8 cellular contexts compared by ENCODE assay signal in the genomic region with DNA sequence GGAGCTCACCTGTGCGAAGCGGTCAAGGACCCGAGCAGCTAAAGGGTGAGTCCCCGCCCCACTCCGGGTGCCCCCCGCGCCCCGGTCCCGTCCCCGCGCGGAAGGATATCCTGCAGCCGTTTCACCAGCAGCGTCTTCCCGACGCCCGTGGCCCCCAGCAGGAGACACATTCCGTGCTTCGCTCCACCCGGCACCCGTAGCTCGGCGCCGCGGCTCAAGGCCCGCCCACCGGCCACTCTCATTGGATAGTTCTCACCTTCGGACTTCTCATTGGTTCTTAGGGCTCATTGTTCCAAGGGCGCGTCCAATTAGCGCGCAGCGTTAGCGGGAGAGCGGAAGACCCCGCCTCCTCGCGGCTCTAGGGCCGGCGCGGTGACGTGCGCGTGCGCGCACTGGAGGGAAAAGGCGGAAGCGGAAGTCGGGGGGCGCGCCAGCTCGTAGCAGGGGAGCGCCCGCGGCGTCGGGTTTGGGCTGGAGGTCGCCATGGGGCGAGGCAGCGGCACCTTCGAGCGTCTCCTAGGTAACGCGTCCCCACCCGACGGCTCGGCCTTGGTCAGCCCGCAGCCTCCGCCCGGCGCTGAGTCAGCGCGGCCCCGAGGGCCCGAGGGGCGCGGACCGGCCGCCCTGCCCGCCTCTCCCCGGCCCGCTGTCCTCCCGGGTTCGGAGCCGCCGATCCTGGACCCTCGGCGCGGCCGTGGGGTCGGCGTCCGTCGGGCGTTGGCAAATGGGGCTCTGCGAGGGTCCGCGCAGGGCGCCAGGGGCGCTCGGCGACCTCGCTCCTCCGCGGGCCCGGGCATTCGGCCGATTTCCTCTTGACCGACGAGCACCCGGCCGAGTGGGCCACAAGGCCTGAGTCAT. TPM values are rescaled to one million over a fixed set of nuclear protein-coding genes. Genes with fewer than 3 reads are reported as not detected.
DNase-seq lines count a peak whose midpoint lies in the region; ATAC-seq and TF ChIP-seq lines count a peak whose summit lies in the region.

Gene ARL16, minus strand, starts transcription at position 214 of the 858 bp plus-strand sequence. Its CDS starts 44 bp downstream, at position 170.
Gene HGS, plus strand, starts transcription at position 428 of the 858 bp plus-strand sequence. Its CDS starts 56 bp downstream, at position 484.

- TF ChIP-seq POLR2A in GM15510 (IDR thresholded peaks at IDR 0.05; ENCODE audit: borderline replicate concordance, extremely low read depth, insufficient read length) = peak; percentile 72

- no peak for TF ChIP-seq CTCF in upper lobe of right lung (IDR thresholded peaks at IDR 0.05)

- peak within 1 kb of the TSS; percentile 99 for H3K4me3 Mint-ChIP-seq in T-helper 17 cell

- H3K4me3 ChIP-seq in upper lobe of right lung = peak within 1 kb of the TSS; percentile 91

- DNase-seq in NCI-H1694 treated with DMSO at 0.1 percent for 48 hours (lab: John Stamatoyannopoulos, UW) = peak; percentile 98
- peak; percentile 96 to 97 (median 96) for DNase-seq in T-helper 17 cell
- DNase-seq in amygdala (lab: John Stamatoyannopoulos, UW) = peak; percentile 45 to 99 (median 94)
- peak; percentile 99 for DNase-seq in left cardiac atrium
- DNase-seq in posterior vena cava (ENCODE audit: low spot score) = peak; percentile 100
- DNase-seq in upper lobe of right lung = peak; percentile 98

- peak within 1 kb of the TSS; percentile 88 for H3K27ac ChIP-seq in upper lobe of right lung

- no peaks in the 10 kb centered on the region for H3K9me3 ChIP-seq in T-helper 17 cell (ENCODE audit: control insufficient read depth, low read length, poor library complexity, severe bottlenecking)
- H3K9me3 ChIP-seq in upper lobe of right lung = no peaks in the 10 kb centered on the region

- ATAC-seq in HG02885 (IDR thresholded peaks at IDR 0.05; ENCODE audit: poor library complexity, unreplicated experiment) (peak; percentile 94), T-helper 17 cell (peak; percentile 99), left cardiac atrium (peak; percentile 98 to 99), upper lobe of right lung (peak; percentile 98)

- H3K36me3 Mint-ChIP-seq in T-helper 17 cell (ENCODE audit: low read depth) = peaks cover 3% of the 10 kb centered on the region

- H3K27me3 ChIP-seq in upper lobe of right lung = no peaks in the 10 kb centered on the region

- H3K4me1 ChIP-seq in upper lobe of right lung = peaks cover 27% of the 10 kb centered on the region

- intact Hi-C loops in left cardiac atrium (cut with DNase I) = no loop called here
- intact Hi-C loops in posterior vena cava (cut with DNase I) = no loop called here
- intact Hi-C loops in upper lobe of right lung (cut with DNase I) = no loop called here

- no peaks in the 10 kb centered on the region for H3K27me3 Mint-ChIP-seq in T-helper 17 cell

- H3K36me3 ChIP-seq in upper lobe of right lung = peaks cover 36% of the 10 kb centered on the region

- peak within 1 kb of the TSS; percentile 88 for H3K27ac Mint-ChIP-seq in T-helper 17 cell

- peaks cover 15% of the 10 kb centered on the region for H3K4me1 Mint-ChIP-seq in T-helper 17 cell

RNA-seq across cellular contexts. Expression of gene ARL16, which starts in this region (rescaled TPM):
- total RNA-seq in T-helper 17 cell (10 to 100 TPM; 10.5 to 34.0 TPM), left cardiac atrium (10 to 100 TPM; 12.2 to 22.3 TPM), posterior vena cava (10 to 100 TPM; 20.0 to 26.7 TPM), upper lobe of right lung (19.5 TPM)

RNA-seq across cellular contexts. Expression of gene HGS, which starts in this region (rescaled TPM):
- 100 to 1,000 TPM; 111 to 121 TPM for total RNA-seq in T-helper 17 cell
- 10 to 100 TPM; 42.3 to 52.6 TPM for total RNA-seq in left cardiac atrium
- total RNA-seq in posterior vena cava = 10 to 100 TPM; 81.6 to 90.7 TPM
- 88.3 TPM for total RNA-seq in upper lobe of right lung

Comparison
In these comparisons a context has a peak if more than half of its experiments do, and no peak if none do; other contexts are left out.
1. Peak in every context shown above with its lines: DNase-seq, ATAC-seq, H3K4me3 ChIP-seq and H3K27ac ChIP-seq.